1 cellular context compared by ENCODE assay signal in genomic region chr17:58514795-58515157, GRCh38.
TF ChIP-seq lines count a peak whose summit lies in the region.

No MANE protein-coding gene starts in this region.

TF ChIP-seq in GM12878, 131 proteins besides CTCF, POLR2A, EP300 and RAD21:
- TF ChIP-seq HDGF (IDR thresholded peaks at IDR 0.05) = 0 out of 2 replicates have a peak, but pooled peaks have one; percentile 66
- no peak for TF ChIP-seq SMARCA5 (IDR thresholded peaks at IDR 0.05)
- TF ChIP-seq IKZF2 (IDR thresholded peaks at IDR 0.05) = 0 out of 4 replicates have a peak, but pooled peaks of 1 of the 2 experiments have one; percentile 9
